ENCODE assay signal across 24 cellular contexts in the genomic region with DNA sequence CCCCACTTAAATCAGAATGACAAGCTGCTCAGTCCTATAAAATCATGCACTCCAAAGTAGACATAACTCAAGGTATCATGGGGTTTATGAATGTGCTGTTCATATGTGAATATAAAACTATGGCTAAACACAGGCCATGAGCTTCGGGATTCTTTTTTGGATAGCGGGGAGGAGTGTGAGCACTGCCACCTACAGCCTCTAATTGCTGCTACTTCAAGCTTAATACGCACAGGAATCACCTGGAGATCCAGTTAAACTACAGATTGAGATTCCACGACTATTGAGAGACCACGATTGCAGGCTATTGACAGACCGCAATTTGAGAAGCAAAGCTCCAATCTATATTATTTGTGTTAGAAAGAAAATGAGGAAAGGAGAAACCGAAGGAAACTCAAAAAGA.
DNase-seq lines count a peak whose midpoint lies in the region; ATAC-seq, FAIRE-seq and TF ChIP-seq lines count a peak whose summit lies in the region.
"Had no signal": no experiment of that assay in that cellular context is flagged by ENCODE, and none has a peak within 500 bp of the region (broad histone marks: within the 10 kb centered on the region; RNA-seq: fewer than 3 reads in every experiment).

No MANE protein-coding gene starts in this region.

- no peak for DNase-seq in GM18507 (ENCODE audit: extremely low spot score, insufficient read length, low read depth)
- DNase-seq in NCI-H69 (lab: John Stamatoyannopoulos, UW) = peak; percentile 51
- peak; percentile 32 for DNase-seq in putamen (ENCODE audit: low spot score)
- no peak for DNase-seq in superior temporal gyrus (ENCODE audit: extremely low spot score)
- DNase-seq: 8988T; ACHN; AML-193; BE2C; CD4-positive, alpha-beta T cell; CD8-positive, alpha-beta memory T cell; DMS 273 treated with DMSO at 0.1 percent for 48 hours; DMS79; EL; GDM1; GOT3; H7; HCEC 1CT had no signal

- no peak for TF ChIP-seq CTCF in VCaP (conservative IDR thresholded peaks at IDR 0.05)

- H3K27ac ChIP-seq in VCaP = peak overlapping the region; percentile 36
- H3K27ac ChIP-seq: A549; BLaER1 treated with 17β-estradiol and CSF1 and Interleukin-3, amounts not matched to agents 10 nM and 100 nM had no signal

- peak; percentile 59 for FAIRE-seq in GM18507 (lab: Jason Lieb, UNC)
- FAIRE-seq: A549, D721Med, GM12878 had no signal

- ATAC-seq in GM19035 (IDR thresholded peaks at IDR 0.05; ENCODE audit: unreplicated experiment) (no peak), GM18858 (IDR thresholded peaks at IDR 0.05; ENCODE audit: unreplicated experiment) (no peak)
- ATAC-seq: A549, GM12878 had no signal

Comparison
In these comparisons a context has a peak if more than half of its experiments do, and no peak if none do; other contexts are left out.
1. DNase-seq: peak in NCI-H69 (single experiment) and putamen (single experiment); none in GM18507 (single experiment) and superior temporal gyrus (single experiment).